Comparison of ENCODE assay signal across 26 cellular contexts in genomic region chr11:69196322-69197169, GRCh38. TPM values are rescaled to one million over a fixed set of nuclear protein-coding genes. Genes with fewer than 3 reads are reported as not detected.
"Had no signal": no experiment of that assay in that cellular context is flagged by ENCODE, and none has a peak within 500 bp of the region (broad histone marks: within the 10 kb centered on the region; RNA-seq: fewer than 3 reads in every experiment).

No MANE protein-coding gene starts in this region.

- H3K4me1 ChIP-seq: foreskin keratinocyte, gastroesophageal sphincter, lower lobe of right lung, prostate gland had no signal

- H3K27ac ChIP-seq: coronary artery, esophagus muscularis mucosa, foreskin keratinocyte, gastroesophageal sphincter, heart left ventricle, lower lobe of right lung, prostate gland, skin epidermis, thoracic aorta, tibial nerve, upper lobe of left lung had no signal

- H3K4me3 ChIP-seq: coronary artery, esophagus muscularis mucosa, gastroesophageal sphincter, heart left ventricle, lower lobe of right lung, prostate gland, skin epidermis, thoracic aorta, tibial nerve, upper lobe of left lung had no signal

- FAIRE-seq: endothelial cell of umbilical vein, islet of Langerhans, urothelium cell line had no signal

- H3K36me3 ChIP-seq: esophagus muscularis mucosa, gastroesophageal sphincter, heart left ventricle, lower lobe of right lung, prostate gland, thoracic aorta, tibial nerve, upper lobe of left lung had no signal

- ATAC-seq: foreskin keratinocyte, gastroesophageal sphincter, heart left ventricle, left colon, left ventricle myocardium superior, natural killer cell, right cardiac atrium had no signal

- H3K27ac Mint-ChIP-seq: natural killer cell had no signal

- DNase-seq: dermis blood vessel endothelial cell; effector memory CD4-positive, alpha-beta T cell; foreskin keratinocyte; heart left ventricle; hippocampal formation; kidney glomerular epithelial cell; left colon; left ventricle myocardium superior; lower lobe of right lung; natural killer cell; right cardiac atrium; stimulated activated CD4-positive, alpha-beta T cell treated with anti-CD3 and anti-CD28 coated beads, Interleukin-15, amount 100 ng/mL, for 24 hours; stimulated activated CD4-positive, alpha-beta T cell treated with anti-CD3 and anti-CD28 coated beads, Interleukin-2, amount 100 ng/mL, for 48 hours; stimulated activated naive CD4-positive, alpha-beta T cell had no signal

- H3K27me3 ChIP-seq: tibial nerve, upper lobe of left lung had no signal

- H3K36me3 Mint-ChIP-seq: natural killer cell had no signal

- H3K9me3 ChIP-seq: esophagus muscularis mucosa, gastroesophageal sphincter, heart left ventricle, lower lobe of right lung, prostate gland, thoracic aorta, tibial nerve, upper lobe of left lung had no signal

RNA-seq across cellular contexts. Expression of gene SMIM38, which starts 40.8 kb away (rescaled TPM):
- total RNA-seq: endothelial cell of umbilical vein, epithelial cell of proximal tubule, foreskin keratinocyte, left ventricle myocardium superior, lower lobe of right lung had no signal
- polyA plus RNA-seq: foreskin keratinocyte had no signal
